In the genomic region with DNA sequence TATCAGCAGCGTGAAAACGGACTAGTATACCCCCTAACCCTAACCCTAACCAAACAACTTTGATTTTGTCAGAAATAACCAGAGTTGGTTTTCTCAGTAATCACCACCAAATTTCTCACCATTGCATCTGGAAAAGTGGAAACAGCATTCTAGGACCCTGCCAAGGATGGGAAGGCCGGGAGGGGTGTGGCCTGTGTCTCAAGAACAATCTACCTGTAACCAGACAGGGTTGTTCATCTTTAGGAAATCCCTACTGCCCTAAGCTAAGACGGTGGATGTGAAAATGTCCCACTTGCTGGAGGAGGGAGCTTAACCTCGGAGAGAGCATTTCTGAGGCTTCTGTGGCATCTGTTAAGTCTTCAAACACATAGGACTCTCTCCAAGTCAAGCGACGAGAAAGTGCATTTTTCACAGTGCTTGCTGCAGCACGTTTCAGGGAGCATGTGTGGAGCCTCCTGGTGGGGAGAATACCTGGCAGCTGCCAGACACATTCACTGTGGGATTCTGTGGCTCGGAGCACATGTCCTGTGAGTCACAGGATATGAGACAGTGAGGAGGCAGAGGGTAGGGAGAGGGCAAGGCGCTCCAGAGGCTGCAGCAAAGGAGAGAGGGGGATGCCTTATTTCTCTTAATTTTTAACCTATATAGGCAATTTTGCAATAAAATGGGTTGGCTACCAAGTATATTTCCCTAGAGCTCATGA, we compare ENCODE assay signal across 8 cellular contexts.
A peak's percentile ranks its signal among the peaks of the same experiment; 100 is the strongest.
DNase-seq lines count a peak whose midpoint lies in the region; ATAC-seq and TF ChIP-seq lines count a peak whose summit lies in the region.

No MANE protein-coding gene starts in this region.

- H3K9me2 ChIP-seq in hepatocyte (replicated peaks; ENCODE audit: insufficient read depth) = no peaks in the 10 kb centered on the region

- H3K4me1 ChIP-seq in hepatocyte (ENCODE audit: insufficient read depth) = peaks cover 7% of the 10 kb centered on the region

- H3K27ac Mint-ChIP-seq in activated naive CD4-positive, alpha-beta T cell treated with anti-CD3 and anti-CD28 coated beads, Interleukin-2, amount 50 U/mL, for 72 hours = peak overlapping the region in 1 of 2 donors; percentile 4

- no peak overlapping the region for H3K4me2 ChIP-seq in hepatocyte

- H3K4me3 ChIP-seq in MG63 = no peak overlapping the region
- no peak overlapping the region for H3K4me3 ChIP-seq in hepatocyte

- no peak overlapping the region for H2AFZ ChIP-seq in hepatocyte

- 37% methylated on average over 10 of the region's 10 CpGs for WGBS in hepatocyte (ENCODE audit: low lambda C conversion rate, missing lambda C conversion rate)

- DNase-seq in DMS53 (lab: John Stamatoyannopoulos, UW) (peak; percentile 90), MG63 (peak; percentile 96), hepatocyte (ENCODE audit: low spot score) (peak; percentile 86), NCI-H1930 (lab: John Stamatoyannopoulos, UW) (no peak)
- peak; percentile 10 to 68 for DNase-seq in activated naive CD4-positive, alpha-beta T cell treated with anti-CD3 and anti-CD28 coated beads, Interleukin-2, amount 50 U/mL, for 72 hours (ENCODE audit: low spot score in 2 of 2)
- peak; percentile 55 for DNase-seq in stimulated activated CD4-positive, alpha-beta T cell treated with anti-CD3 and anti-CD28 coated beads, Interleukin-1b, Interleukin-23, amount 100 ng/mL, for 48 hours
- DNase-seq in activated CD8-positive, alpha-beta memory T cell treated with anti-CD3 and anti-CD28 coated beads, Interleukin-2, amount 50 U/mL, for 48 hours = no peak

- no peaks in the 10 kb centered on the region for H3K36me3 ChIP-seq in MG63
- H3K36me3 ChIP-seq in hepatocyte (replicated peaks; ENCODE audit: insufficient read depth, low read depth) = no peaks in the 10 kb centered on the region

- peak overlapping the region; percentile 56 for H3K27ac ChIP-seq in hepatocyte

- H3K27me3 ChIP-seq in MG63 (no peaks in the 10 kb centered on the region), hepatocyte (no peaks in the 10 kb centered on the region)

- H3K9me3 ChIP-seq in MG63 (no peaks in the 10 kb centered on the region), hepatocyte (ENCODE audit: low read depth) (no peaks in the 10 kb centered on the region)

- no peaks in the 10 kb centered on the region for H3K79me2 ChIP-seq in hepatocyte

- H3K36me3 Mint-ChIP-seq in activated naive CD4-positive, alpha-beta T cell treated with anti-CD3 and anti-CD28 coated beads, Interleukin-2, amount 50 U/mL, for 72 hours = no peaks in the 10 kb centered on the region

- peaks cover 0 to 4% of the 10 kb centered on the region in 2 donors for H3K9me3 Mint-ChIP-seq in activated naive CD4-positive, alpha-beta T cell treated with anti-CD3 and anti-CD28 coated beads, Interleukin-2, amount 50 U/mL, for 72 hours

- no peaks in the 10 kb centered on the region for H4K20me1 ChIP-seq in hepatocyte (ENCODE audit: insufficient read depth, poor library complexity, severe bottlenecking)

- TF ChIP-seq CTCF in hepatocyte (IDR thresholded peaks at IDR 0.05; ENCODE audit: poor library complexity) = peak; percentile 64

- peak; percentile 91 to 92 for ATAC-seq in activated naive CD4-positive, alpha-beta T cell treated with anti-CD3 and anti-CD28 coated beads, Interleukin-2, amount 50 U/mL, for 72 hours
- ATAC-seq in HG03469 (IDR thresholded peaks at IDR 0.05; ENCODE audit: unreplicated experiment) = no peak

Comparison
In these comparisons a context has a peak if more than half of its experiments do, and no peak if none do; other contexts are left out.
1. DNase-seq: peak in DMS53 (single experiment), MG63 (single experiment), activated naive CD4-positive, alpha-beta T cell treated with anti-CD3 and anti-CD28 coated beads, Interleukin-2, amount 50 U/mL, for 72 hours (2 of 2), hepatocyte (single experiment) and stimulated activated CD4-positive, alpha-beta T cell treated with anti-CD3 and anti-CD28 coated beads, Interleukin-1b, Interleukin-23, amount 100 ng/mL, for 48 hours (single experiment); none in activated CD8-positive, alpha-beta memory T cell treated with anti-CD3 and anti-CD28 coated beads, Interleukin-2, amount 50 U/mL, for 48 hours (single experiment) and NCI-H1930 (0 of 2).